1 cellular context compared by ENCODE assay signal in genomic region chr1:91846007-91846620, GRCh38.
A peak's percentile ranks its signal among the peaks of the same experiment; 100 is the strongest.
TF ChIP-seq lines count a peak whose summit lies in the region.

No MANE protein-coding gene starts in this region.

TF ChIP-seq in HEK293, 187 proteins besides CTCF, POLR2A, EP300 and RAD21 (continued from another document):
- TF ChIP-seq, protein P1, sequence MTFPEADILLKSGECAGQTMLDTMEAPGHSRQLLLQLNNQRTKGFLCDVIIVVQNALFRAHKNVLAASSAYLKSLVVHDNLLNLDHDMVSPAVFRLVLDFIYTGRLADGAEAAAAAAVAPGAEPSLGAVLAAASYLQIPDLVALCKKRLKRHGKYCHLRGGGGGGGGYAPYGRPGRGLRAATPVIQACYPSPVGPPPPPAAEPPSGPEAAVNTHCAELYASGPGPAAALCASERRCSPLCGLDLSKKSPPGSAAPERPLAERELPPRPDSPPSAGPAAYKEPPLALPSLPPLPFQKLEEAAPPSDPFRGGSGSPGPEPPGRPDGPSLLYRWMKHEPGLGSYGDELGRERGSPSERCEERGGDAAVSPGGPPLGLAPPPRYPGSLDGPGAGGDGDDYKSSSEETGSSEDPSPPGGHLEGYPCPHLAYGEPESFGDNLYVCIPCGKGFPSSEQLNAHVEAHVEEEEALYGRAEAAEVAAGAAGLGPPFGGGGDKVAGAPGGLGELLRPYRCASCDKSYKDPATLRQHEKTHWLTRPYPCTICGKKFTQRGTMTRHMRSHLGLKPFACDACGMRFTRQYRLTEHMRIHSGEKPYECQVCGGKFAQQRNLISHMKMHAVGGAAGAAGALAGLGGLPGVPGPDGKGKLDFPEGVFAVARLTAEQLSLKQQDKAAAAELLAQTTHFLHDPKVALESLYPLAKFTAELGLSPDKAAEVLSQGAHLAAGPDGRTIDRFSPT (tag by site-specific recombination; IDR thresholded peaks at IDR 0.05): no peak
- no peak for TF ChIP-seq ZNF221 (tag by site-specific recombination; IDR thresholded peaks at IDR 0.05; ENCODE audit: borderline replicate concordance)
- no peak for TF ChIP-seq ZNF621 (tag by site-specific recombination; IDR thresholded peaks at IDR 0.05)
- TF ChIP-seq ZBTB17 (tag by site-specific recombination; IDR thresholded peaks at IDR 0.05): peak; percentile 62; the same call in 1 of the 2 replicates
- TF ChIP-seq ZNF335 (tag by site-specific recombination; conservative IDR thresholded peaks at IDR 0.05): peak; percentile 90
- TF ChIP-seq ZNF155 (tag by site-specific recombination; IDR thresholded peaks at IDR 0.05): no peak
- no peak for TF ChIP-seq KLF1 (tag by site-specific recombination; IDR thresholded peaks at IDR 0.05)
- TF ChIP-seq ZNF433 (tag by site-specific recombination; IDR thresholded peaks at IDR 0.05; ENCODE audit: low read depth): no peak
- TF ChIP-seq GLIS1 (tag by site-specific recombination; IDR thresholded peaks at IDR 0.05): peak; percentile 60
- TF ChIP-seq ZNF558 (tag by site-specific recombination; IDR thresholded peaks at IDR 0.05): no peak
- TF ChIP-seq ZNF555 (tag by site-specific recombination; conservative IDR thresholded peaks at IDR 0.05): no peak
- TF ChIP-seq ZNF10 (tag by site-specific recombination; IDR thresholded peaks at IDR 0.05): no peak
- no peak for TF ChIP-seq SALL2 (tag by site-specific recombination; IDR thresholded peaks at IDR 0.05; ENCODE audit: borderline replicate concordance)
- TF ChIP-seq SETDB1 (IDR thresholded peaks at IDR 0.05; ENCODE audit: insufficient read length, low read length): no peak
- no peak for TF ChIP-seq RBAK (tag by site-specific recombination; IDR thresholded peaks at IDR 0.05)
- no peak for TF ChIP-seq KLF7 (tag by site-specific recombination; IDR thresholded peaks at IDR 0.05; ENCODE audit: borderline replicate concordance)
- TF ChIP-seq WT1 (tag by site-specific recombination; IDR thresholded peaks at IDR 0.05): peak; percentile 86
- TF ChIP-seq, protein P2, sequence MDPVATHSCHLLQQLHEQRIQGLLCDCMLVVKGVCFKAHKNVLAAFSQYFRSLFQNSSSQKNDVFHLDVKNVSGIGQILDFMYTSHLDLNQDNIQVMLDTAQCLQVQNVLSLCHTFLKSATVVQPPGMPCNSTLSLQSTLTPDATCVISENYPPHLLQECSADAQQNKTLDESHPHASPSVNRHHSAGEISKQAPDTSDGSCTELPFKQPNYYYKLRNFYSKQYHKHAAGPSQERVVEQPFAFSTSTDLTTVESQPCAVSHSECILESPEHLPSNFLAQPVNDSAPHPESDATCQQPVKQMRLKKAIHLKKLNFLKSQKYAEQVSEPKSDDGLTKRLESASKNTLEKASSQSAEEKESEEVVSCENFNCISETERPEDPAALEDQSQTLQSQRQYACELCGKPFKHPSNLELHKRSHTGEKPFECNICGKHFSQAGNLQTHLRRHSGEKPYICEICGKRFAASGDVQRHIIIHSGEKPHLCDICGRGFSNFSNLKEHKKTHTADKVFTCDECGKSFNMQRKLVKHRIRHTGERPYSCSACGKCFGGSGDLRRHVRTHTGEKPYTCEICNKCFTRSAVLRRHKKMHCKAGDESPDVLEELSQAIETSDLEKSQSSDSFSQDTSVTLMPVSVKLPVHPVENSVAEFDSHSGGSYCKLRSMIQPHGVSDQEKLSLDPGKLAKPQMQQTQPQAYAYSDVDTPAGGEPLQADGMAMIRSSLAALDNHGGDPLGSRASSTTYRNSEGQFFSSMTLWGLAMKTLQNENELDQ (tag by site-specific recombination; IDR thresholded peaks at IDR 0.05; ENCODE audit: low read depth): no peak
- peak; percentile 9; the same call in 1 of the 2 replicates for TF ChIP-seq ZSCAN30 (tag by site-specific recombination; IDR thresholded peaks at IDR 0.05)
- no peak for TF ChIP-seq ZNF140 (tag by site-specific recombination; IDR thresholded peaks at IDR 0.05)
- TF ChIP-seq ZXDB (tag by site-specific recombination; IDR thresholded peaks at IDR 0.05): peak; percentile 65
